19 cellular contexts compared by ENCODE assay signal in the genomic region with DNA sequence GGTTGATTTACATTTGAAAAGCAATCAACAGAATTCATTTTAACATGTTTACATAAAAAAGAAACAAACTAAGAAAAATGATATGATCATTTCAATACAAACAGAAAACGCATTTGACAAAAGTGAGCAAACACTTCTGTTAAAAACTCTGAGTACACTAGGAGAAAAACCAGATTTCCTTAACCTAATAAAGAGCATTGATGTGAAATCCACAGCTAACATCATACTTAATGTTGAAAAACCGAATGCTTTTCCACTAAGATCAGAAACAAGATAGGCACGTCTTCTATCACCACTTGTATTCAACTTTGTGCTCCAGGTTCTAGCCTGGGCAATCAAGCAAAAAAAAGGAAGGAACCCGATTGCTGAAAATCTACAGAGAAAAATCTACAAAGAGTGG.
DNase-seq lines count a peak whose midpoint lies in the region; ATAC-seq, FAIRE-seq and TF ChIP-seq lines count a peak whose summit lies in the region.
"Had no signal": no experiment of that assay in that cellular context is flagged by ENCODE, and none has a peak within 500 bp of the region (broad histone marks: within the 10 kb centered on the region; RNA-seq: fewer than 3 reads in every experiment).

No MANE protein-coding gene starts in this region.

- no peak overlapping the region for H3K23ac ChIP-seq in H1 (ENCODE audit: insufficient read length)

- TF ChIP-seq EP300 in H1 (IDR thresholded peaks at IDR 0.05; ENCODE audit: borderline replicate concordance in 1 of 2, low read depth in 2 of 2, low read length in 2 of 2): no peak

- POLR2A ChIA-PET in H1 (lab: Charles Lee; ENCODE audit: partially characterized antibody): no interaction called here

- no peak for TF ChIP-seq POLR2A in H1 (IDR thresholded peaks at IDR 0.05; ENCODE audit: control extremely low read depth in 1 of 2, low read depth in 2 of 2, low read length in 2 of 2)

- no peak overlapping the region for H2BK5ac ChIP-seq in H1 (ENCODE audit: low read depth, low read length)

- no peak overlapping the region for H3K14ac ChIP-seq in H1 (ENCODE audit: insufficient read length)

- H3K9me3 Mint-ChIP-seq in activated CD4-positive, alpha-beta T cell treated with anti-CD3 and anti-CD28 coated beads, Interleukin-2, amount 10 ng/mL, durations not matched to agents 24 days and 14 days: peaks cover 9% of the 10 kb centered on the region

- H3K27ac Mint-ChIP-seq in activated CD4-positive, alpha-beta T cell treated with anti-CD3 and anti-CD28 coated beads, Interleukin-2, amount 10 ng/mL, durations not matched to agents 24 days and 14 days: no peak overlapping the region
- H3K27ac Mint-ChIP-seq: B cell; CD4-positive, alpha-beta T cell had no signal

- peaks cover 0 to 2% (median 0%) of the 10 kb centered on the region in 4 experiments; a peak in 1 of 8 replicates for H3K36me3 ChIP-seq in H1 (ENCODE audit: control insufficient read depth in 2 of 4, insufficient read depth in 4 of 4, low read length in 3 of 4)

- H3K27ac ChIP-seq in H1 (ENCODE audit: low read depth, low read length): no peak overlapping the region
- H3K27ac ChIP-seq: RWPE1 had no signal

- no peak overlapping the region for H3K9ac ChIP-seq in H1 (replicated peaks in 1 of 4; ENCODE audit: extremely low read depth in 1 of 4, low read depth in 3 of 4, low read length in 3 of 4)

- H3K23me2 ChIP-seq in H1 (ENCODE audit: low read depth, low read length): no peaks in the 10 kb centered on the region

- peaks cover 2 to 8% (median 6%) of the 10 kb centered on the region in 4 experiments; a peak in 6 of 7 replicates for H3K4me1 ChIP-seq in H1 (replicated peaks in 1 of 4; ENCODE audit: control insufficient read depth in 3 of 4, insufficient read depth in 4 of 4, low read length in 3 of 4)

- WGBS in H1 (ENCODE audit: extremely low coverage in 1 of 2, insufficient coverage in 1 of 2, insufficient read length in 1 of 2, insufficient replicate concordance in 2 of 2, low coverage in 1 of 2, low lambda C conversion rate in 2 of 2, missing lambda C conversion rate in 1 of 2), 2 experiments: 73% methylated on average over 4 of the region's 4 CpGs; no CpG with 5 or more reads in 1 of the 2 experiments

- H2BK12ac ChIP-seq in H1 (ENCODE audit: low read depth, low read length): no peak overlapping the region

- no peak overlapping the region for H3K18ac ChIP-seq in H1 (ENCODE audit: extremely low read depth, low read length)

- no peak overlapping the region for H4K5ac ChIP-seq in H1 (ENCODE audit: insufficient read length, low read depth, low read length)

- no peak overlapping the region for H2BK120ac ChIP-seq in H1 (replicated peaks; ENCODE audit: low read depth, low read length)

- H2AK5ac ChIP-seq in H1 (ENCODE audit: low read depth, low read length): no peak overlapping the region

- ATAC-seq in GM19324 (IDR thresholded peaks at IDR 0.05; ENCODE audit: low FRiP score, unreplicated experiment): no peak
- ATAC-seq: K562 had no signal

- no peak overlapping the region for H2BK15ac ChIP-seq in H1 (ENCODE audit: low read length)

- no peaks in the 10 kb centered on the region for H3K79me1 ChIP-seq in H1 (ENCODE audit: low read depth, low read length)

- no peak overlapping the region for H4K91ac ChIP-seq in H1 (replicated peaks; ENCODE audit: insufficient read length, low read length)

- H3K4me3 Mint-ChIP-seq in activated CD4-positive, alpha-beta T cell treated with anti-CD3 and anti-CD28 coated beads, Interleukin-2, amount 10 ng/mL, durations not matched to agents 24 days and 14 days: no peak overlapping the region
- H3K4me3 Mint-ChIP-seq: B cell; CD4-positive, alpha-beta T cell had no signal

- FAIRE-seq in G401.6 (lab: Jason Lieb, UNC) (peak; percentile 74), H1 (lab: Jason Lieb, UNC) (peak; percentile 19)
- FAIRE-seq: GM12891, GM18507, K562 had no signal

- H3K4me1 Mint-ChIP-seq in activated CD4-positive, alpha-beta T cell treated with anti-CD3 and anti-CD28 coated beads, Interleukin-2, amount 10 ng/mL, durations not matched to agents 24 days and 14 days: no peaks in the 10 kb centered on the region
- H3K4me1 Mint-ChIP-seq: B cell had no signal

- intact Hi-C loops in activated CD4-positive, alpha-beta T cell treated with anti-CD3 and anti-CD28 coated beads, Interleukin-2, amount 10 ng/mL, durations not matched to agents 24 days and 14 days (cut with micrococcal nuclease): no loop called here

- no peak overlapping the region for H2BK20ac ChIP-seq in H1 (ENCODE audit: low read length)

- TF ChIP-seq RAD21 in H1 (IDR thresholded peaks at IDR 0.05 in 1 of 2, conservative IDR thresholded peaks at IDR 0.05 in 1 of 2; ENCODE audit: low read depth in 2 of 2, low read length in 2 of 2): no peak

- TF ChIP-seq CTCF in LNCaP clone FGC (IDR thresholded peaks at IDR 0.05; ENCODE audit: control insufficient read depth, extremely low read depth, insufficient read depth) (no peak), H1 (IDR thresholded peaks at IDR 0.05; ENCODE audit: control extremely low read depth in 1 of 3, insufficient read depth in 1 of 3, low read depth in 1 of 3, low read length in 3 of 3) (no peak)

- no peak overlapping the region for H3K56ac ChIP-seq in H1 (replicated peaks; ENCODE audit: insufficient read length, low read depth, low read length)

- H3K4me3 ChIP-seq in LNCaP clone FGC (ENCODE audit: low read depth, low read length): no peak overlapping the region
- no peak overlapping the region for H3K4me3 ChIP-seq in H1 (ENCODE audit: extremely low read depth in 1 of 4, insufficient read depth in 2 of 4, low read depth in 3 of 4, low read length in 4 of 4)
- H3K4me3 ChIP-seq: K562 had no signal

- H3K4ac ChIP-seq in H1 (replicated peaks; ENCODE audit: insufficient read length, low read depth, low read length): no peak overlapping the region

- no peak overlapping the region for H4K8ac ChIP-seq in H1 (ENCODE audit: extremely low read depth, insufficient read depth, low read length)

- no peak overlapping the region for H3K4me2 ChIP-seq in H1 (ENCODE audit: insufficient read depth in 1 of 2, low read depth in 2 of 2, low read length in 2 of 2)

- H2AFZ ChIP-seq in H1 (ENCODE audit: low read length): no peak overlapping the region

- DNase-seq in LNCaP clone FGC (ENCODE audit: low read depth) (peak; percentile 85), H1 (ENCODE audit: low read depth in 1 of 2, low spot score in 2 of 2) (no peak), superior temporal gyrus (ENCODE audit: extremely low spot score) (no peak)
- DNase-seq in activated CD4-positive, alpha-beta T cell treated with anti-CD3 and anti-CD28 coated beads, Interleukin-2, amount 10 ng/mL, durations not matched to agents 24 days and 14 days: no peak
- no peak for DNase-seq in stimulated activated CD4-positive, alpha-beta T cell treated with anti-CD3 and anti-CD28 coated beads, Interleukin-2, amount 100 ng/mL, for 48 hours
- DNase-seq: CD4-positive, alpha-beta T cell; DMS153; EL; HCEC 1CT; NCI-H1694 treated with DMSO at 0.1 percent for 48 hours; SIG-M5; T-helper 2 cell had no signal

- peaks cover 0 to 20% of the 10 kb centered on the region in 2 experiments; a peak in 2 of 4 replicates for H3K79me2 ChIP-seq in H1 (ENCODE audit: control insufficient read depth in 1 of 2, insufficient read depth in 2 of 2, low read length in 2 of 2)

- peaks cover 9 to 11% of the 10 kb centered on the region in 2 experiments; a peak in 2 of 4 replicates for H3K9me3 ChIP-seq in H1 (ENCODE audit: insufficient read depth in 2 of 2, low read depth in 1 of 2, low read length in 1 of 2)

- CTCF ChIA-PET in H1 (lab: Charles Lee; ENCODE audit: partially characterized antibody): interaction anchor here (2.6 kb wide), 1 partner anchor 11 kb away, joined by 12 read pairs; no protein-coding TSS in a partner anchor

- H4K20me1 ChIP-seq in H1 (replicated peaks in 1 of 2; ENCODE audit: control insufficient read depth in 1 of 2, insufficient read depth in 2 of 2, low read length in 2 of 2): no peaks in the 10 kb centered on the region

- H3K27me3 Mint-ChIP-seq in activated CD4-positive, alpha-beta T cell treated with anti-CD3 and anti-CD28 coated beads, Interleukin-2, amount 10 ng/mL, durations not matched to agents 24 days and 14 days: peaks cover 1% of the 10 kb centered on the region
- H3K27me3 Mint-ChIP-seq: B cell; CD4-positive, alpha-beta T cell had no signal

- no peaks in the 10 kb centered on the region for H3K36me3 Mint-ChIP-seq in activated CD4-positive, alpha-beta T cell treated with anti-CD3 and anti-CD28 coated beads, Interleukin-2, amount 10 ng/mL, durations not matched to agents 24 days and 14 days (ENCODE audit: low read depth)

- H3K27me3 ChIP-seq in H1 (replicated peaks in 1 of 4; ENCODE audit: control insufficient read depth in 3 of 4, extremely low read depth in 1 of 4, insufficient read depth in 3 of 4, low read length in 3 of 4): no peaks in the 10 kb centered on the region

TF ChIP-seq in H1, 55 proteins besides CTCF, POLR2A, EP300 and RAD21 (continues in another document):
- TF ChIP-seq GTF2F1 (IDR thresholded peaks at IDR 0.05; ENCODE audit: borderline replicate concordance, low read depth, low read length) (no peak), ASH2L (IDR thresholded peaks at IDR 0.05; ENCODE audit: low read length) (no peak), POLR2AphosphoS5 (IDR thresholded peaks at IDR 0.05; ENCODE audit: low read depth, low read length) (no peak), NANOG (IDR thresholded peaks at IDR 0.05; ENCODE audit: insufficient read depth, low read depth, low read length, poor library complexity, severe bottlenecking) (no peak), ZNF274 (IDR thresholded peaks at IDR 0.05; ENCODE audit: borderline replicate concordance, extremely low read depth, low read length) (no peak), TCF12 (IDR thresholded peaks at IDR 0.05; ENCODE audit: low read depth, low read length) (no peak), KDM4A (IDR thresholded peaks at IDR 0.05; ENCODE audit: low read depth, low read length, severe bottlenecking) (no peak), SIX5 (IDR thresholded peaks at IDR 0.05; ENCODE audit: low read depth, low read length) (no peak), BCL11A (IDR thresholded peaks at IDR 0.05; ENCODE audit: low read depth in 2 of 2, low read length in 2 of 2) (no peak), RBBP5 (IDR thresholded peaks at IDR 0.05; ENCODE audit: borderline replicate concordance, low read depth, low read length) (no peak), GABPA (IDR thresholded peaks at IDR 0.05; ENCODE audit: borderline replicate concordance, insufficient read depth, low read length) (no peak), SP2 (IDR thresholded peaks at IDR 0.05; ENCODE audit: low read length) (no peak), TAF7 (optimal IDR thresholded peaks at IDR 0.05; ENCODE audit: borderline replicate concordance, low read depth, low read length) (no peak)
